8 cellular contexts compared by ENCODE assay signal in the genomic region with DNA sequence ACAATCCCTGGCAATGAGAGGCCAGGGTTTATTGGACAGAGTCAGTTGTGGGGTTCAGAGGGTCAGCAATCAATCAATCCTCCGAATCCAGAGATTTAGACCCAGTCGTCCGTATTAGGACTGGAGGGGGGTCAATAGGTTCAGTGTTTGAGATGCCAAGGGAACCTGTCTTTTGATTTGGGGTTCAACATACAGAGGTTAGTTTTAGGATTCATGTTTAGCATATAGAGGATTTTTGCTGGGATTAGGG. TPM values are rescaled to one million over a fixed set of nuclear protein-coding genes. Genes with fewer than 3 reads are reported as not detected.
DNase-seq lines count a peak whose midpoint lies in the region; ATAC-seq and TF ChIP-seq lines count a peak whose summit lies in the region.

No MANE protein-coding gene starts in this region.

- H3K36me3 Mint-ChIP-seq in MCF 10A (ENCODE audit: insufficient read depth, unreplicated experiment): peaks cover 7% of the 10 kb centered on the region

- H3K27me3 Mint-ChIP-seq in MCF 10A (ENCODE audit: insufficient read depth, unreplicated experiment): no peaks in the 10 kb centered on the region

- peaks cover 24% of the 10 kb centered on the region for H3K4me1 Mint-ChIP-seq in MCF 10A (ENCODE audit: insufficient read depth, unreplicated experiment)

- peak overlapping the region; percentile 44 for H3K27ac ChIP-seq in 22Rv1

- BruUV-seq in MCF 10A (replicated peaks; lab: Mats Ljungman, UMichigan): TSS peak; percentile 91

- no peaks in the 10 kb centered on the region for H3K9me3 ChIP-seq in mononuclear cell (ENCODE audit: low read depth, low read length)

- peak overlapping the region; percentile 92 for H3K4me3 Mint-ChIP-seq in MCF 10A (ENCODE audit: unreplicated experiment)

- H3K4me3 ChIP-seq in mononuclear cell (ENCODE audit: low read length): peak overlapping the region; percentile 64

- H3K4me1 ChIP-seq in mononuclear cell (ENCODE audit: insufficient read depth, low read length): peaks cover 32% of the 10 kb centered on the region

- peak overlapping the region; percentile 93 for H3K27ac Mint-ChIP-seq in MCF 10A (ENCODE audit: low read depth, unreplicated experiment)

- H3K27me3 ChIP-seq in mononuclear cell (ENCODE audit: insufficient read depth, low read length): peaks cover 37% of the 10 kb centered on the region

- CTCF ChIA-PET in MCF 10A (lab: Yijun Ruan, JAX): interaction anchor here (0.6 to 2.7 kb wide), 7 partner anchors 11 to 546 kb away, joined by 3 to 13 read pairs (median 5); no protein-coding TSS in a partner anchor

- no peak for TF ChIP-seq CTCF in 22Rv1 (IDR thresholded peaks at IDR 0.05)
- TF ChIP-seq CTCF in MCF 10A (IDR thresholded peaks at IDR 0.05; ENCODE audit: unreplicated experiment): no peak

- intact Hi-C loops in MCF 10A (cut with micrococcal nuclease): loop anchor here (2.0 kb wide), 2 partner anchors 46 to 68 kb away; no protein-coding TSS in a partner anchor

- peak; percentile 0 for ATAC-seq in HG02870 (IDR thresholded peaks at IDR 0.05; ENCODE audit: unreplicated experiment)
- no peak for ATAC-seq in GM21529 (IDR thresholded peaks at IDR 0.05; ENCODE audit: unreplicated experiment)
- no peak for ATAC-seq in HG03460 (IDR thresholded peaks at IDR 0.05; ENCODE audit: unreplicated experiment)

- H3K9me3 Mint-ChIP-seq in MCF 10A (ENCODE audit: unreplicated experiment): no peaks in the 10 kb centered on the region

- no peak for DNase-seq in MCF 10A (ENCODE audit: unreplicated experiment)
- no peak for DNase-seq in NCI-H128 (lab: John Stamatoyannopoulos, UW; ENCODE audit: unreplicated experiment)
- no peak for DNase-seq in GM03348 (ENCODE audit: low spot score)

- POLR2A ChIA-PET in MCF 10A (lab: Yijun Ruan, JAX): interaction anchor here (0.6 to 2.7 kb wide), 23 partner anchors 9 to 505 kb away, joined by 3 to 17 read pairs (median 5); a partner anchor contains a TSS

RNA-seq across cellular contexts. Expression of a gene that starts 0.3 kb away (rescaled TPM):
- total RNA-seq in MCF 10A (2022) (70.7 and 80.2 TPM in 2 replicates), mononuclear cell (12.0 TPM)

RNA-seq across cellular contexts. Expression of a gene that starts 15.3 kb away (rescaled TPM):
- total RNA-seq in MCF 10A (2022): 0.17 TPM in 1 of 2 replicates, not detected in the other
- total RNA-seq in mononuclear cell: not detected

RNA-seq across cellular contexts. Expression of a gene that starts 44.6 kb away (rescaled TPM):
- 81.2 and 105 TPM in 2 replicates for total RNA-seq in MCF 10A (2022)
- total RNA-seq in mononuclear cell: 2.7 TPM

RNA-seq across cellular contexts. Expression of a gene that starts 44.8 kb away (rescaled TPM):
- 5.3 and 6.3 TPM in 2 replicates for total RNA-seq in MCF 10A (2022)
- total RNA-seq in mononuclear cell: not detected

Comparison
In these comparisons a context has a peak if more than half of its experiments do, and no peak if none do; other contexts are left out.
1. RNA of a gene that starts 44.6 kb away (total RNA-seq): 81.2 to 105 TPM in MCF 10A; 2.7 TPM in mononuclear cell (single experiment); every median in the first group is over 10 times any median in the second.